28 cellular contexts compared by ENCODE assay signal in the genomic region with DNA sequence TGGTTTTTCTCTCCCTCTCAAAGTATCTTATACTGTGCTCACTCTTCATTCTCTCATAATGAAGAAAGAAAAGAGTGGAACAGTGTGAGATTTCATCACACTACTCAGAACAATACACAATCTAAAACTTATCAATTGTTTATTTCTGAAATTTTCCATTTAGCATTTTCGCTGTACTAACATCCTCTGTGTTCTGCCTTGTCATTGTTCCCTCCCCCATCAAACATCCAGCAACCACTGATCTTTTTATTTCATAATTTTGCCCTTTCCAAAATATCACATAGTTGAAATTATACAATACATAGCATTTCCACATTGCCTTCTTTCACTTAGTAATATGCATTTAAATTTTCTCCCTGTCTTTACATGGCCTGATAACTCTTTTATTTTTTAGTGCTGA.
"Had no signal": no experiment of that assay in that cellular context is flagged by ENCODE, and none has a peak within 500 bp of the region (broad histone marks: within the 10 kb centered on the region; RNA-seq: fewer than 3 reads in every experiment).

No MANE protein-coding gene starts in this region.

- H3K27me3 ChIP-seq: neural progenitor cell, pancreas, right atrium auricular region, right lobe of liver, stomach, testis, thyroid gland, transverse colon, upper lobe of left lung, vagina had no signal

- H3K4me2 ChIP-seq: neural progenitor cell, smooth muscle cell had no signal

- H3K27ac ChIP-seq: left ventricle myocardium inferior, neural progenitor cell, pancreas, psoas muscle, right atrium auricular region, right lobe of liver, stomach, testis, thyroid gland, transverse colon, upper lobe of left lung, vagina had no signal

- H3K4me1 ChIP-seq: left ventricle myocardium inferior, neural progenitor cell, pancreas, psoas muscle, right atrium auricular region, right lobe of liver, stomach, testis, thyroid gland, transverse colon, upper lobe of left lung, vagina had no signal

- H3K4me1 Mint-ChIP-seq: immature natural killer cell; mesothelial cell of epicardium; naive B cell; natural killer cell; nephron progenitor cell; neural progenitor cell; stimulated activated naive B cell treated with anti-CD40 and anti-IgM and Interleukin-4, amounts not matched to agents 10 μg/mL and 1 μg/mL and 100 μg/mL, for 72 hours had no signal

- H3K9me3 ChIP-seq: left ventricle myocardium inferior, pancreas, psoas muscle, right atrium auricular region, right lobe of liver, stomach, testis, thyroid gland, transverse colon, upper lobe of left lung, vagina had no signal

- H3K4me3 ChIP-seq: left ventricle myocardium inferior, lung, neural progenitor cell, pancreas, psoas muscle, right atrium auricular region, right lobe of liver, smooth muscle cell, stomach, testis, thyroid gland, transverse colon, upper lobe of left lung, vagina had no signal

- H3K4me3 Mint-ChIP-seq: immature natural killer cell; mesothelial cell of epicardium; naive B cell; natural killer cell; nephron progenitor cell; neural progenitor cell; stimulated activated naive B cell treated with anti-CD40 and anti-IgM and Interleukin-4, amounts not matched to agents 10 μg/mL and 1 μg/mL and 100 μg/mL, for 72 hours had no signal

- H3K36me3 Mint-ChIP-seq: immature natural killer cell; mesothelial cell of epicardium; naive B cell; neural progenitor cell; stimulated activated naive B cell treated with anti-CD40 and anti-IgM and Interleukin-4, amounts not matched to agents 10 μg/mL and 1 μg/mL and 100 μg/mL, for 72 hours had no signal

- H3K36me3 ChIP-seq: left ventricle myocardium inferior, neural progenitor cell, pancreas, right atrium auricular region, right lobe of liver, stomach, thyroid gland, transverse colon, upper lobe of left lung, vagina had no signal

- H2AFZ ChIP-seq: neural progenitor cell had no signal

- ATAC-seq: natural killer cell; pancreas; psoas muscle; right lobe of liver; stimulated activated naive B cell treated with anti-CD40 and anti-IgM and Interleukin-4, amounts not matched to agents 10 μg/mL and 1 μg/mL and 100 μg/mL, for 72 hours; stimulated activated naive CD8-positive, alpha-beta T cell treated with anti-CD3 and anti-CD28 coated beads, Interleukin-15, Interleukin-2, amounts not matched to agents 100 U/mL and 50 U/mL, for 24 hours had no signal

- H3K9ac ChIP-seq: neural progenitor cell had no signal

- DNase-seq: hypothalamus; immature natural killer cell; islet precursor cell; left ventricle myocardium inferior; mesendoderm; naive B cell; natural killer cell; nephron progenitor cell; pancreas; psoas muscle; right lobe of liver; stimulated activated CD4-positive, alpha-beta T cell treated with anti-CD3 and anti-CD28 coated beads, Interleukin-1b, Interleukin-23, amount 100 ng/mL, for 48 hours; stimulated activated CD4-positive, alpha-beta T cell treated with anti-CD3 and anti-CD28 coated beads, Interleukin-2, amount 100 ng/mL, for 48 hours; stimulated activated CD4-positive, alpha-beta T cell treated with anti-CD3 and anti-CD28 coated beads, Interleukin-4, amount 100 ng/mL, for 4 hours; stimulated activated CD8-positive, alpha-beta memory T cell treated with anti-CD3 and anti-CD28 coated beads, Interleukin-4, amount 100 ng/mL, for 48 hours; stimulated activated naive B cell treated with anti-CD40 and anti-IgM and Interleukin-4, amounts not matched to agents 10 μg/mL and 1 μg/mL and 100 μg/mL, for 72 hours; stimulated activated naive CD8-positive, alpha-beta T cell treated with anti-CD3 and anti-CD28 coated beads, Interleukin-15, Interleukin-2, amounts not matched to agents 100 U/mL and 50 U/mL, for 24 hours; stomach; testis; thyroid gland; transverse colon; upper lobe of left lung had no signal

- H3K27ac Mint-ChIP-seq: immature natural killer cell; mesothelial cell of epicardium; naive B cell; natural killer cell; nephron progenitor cell; neural progenitor cell; stimulated activated naive B cell treated with anti-CD40 and anti-IgM and Interleukin-4, amounts not matched to agents 10 μg/mL and 1 μg/mL and 100 μg/mL, for 72 hours had no signal

- H3K9me3 Mint-ChIP-seq: mesothelial cell of epicardium, nephron progenitor cell, neural progenitor cell had no signal
